Comparison of ENCODE assay signal across 21 cellular contexts in the genomic region with DNA sequence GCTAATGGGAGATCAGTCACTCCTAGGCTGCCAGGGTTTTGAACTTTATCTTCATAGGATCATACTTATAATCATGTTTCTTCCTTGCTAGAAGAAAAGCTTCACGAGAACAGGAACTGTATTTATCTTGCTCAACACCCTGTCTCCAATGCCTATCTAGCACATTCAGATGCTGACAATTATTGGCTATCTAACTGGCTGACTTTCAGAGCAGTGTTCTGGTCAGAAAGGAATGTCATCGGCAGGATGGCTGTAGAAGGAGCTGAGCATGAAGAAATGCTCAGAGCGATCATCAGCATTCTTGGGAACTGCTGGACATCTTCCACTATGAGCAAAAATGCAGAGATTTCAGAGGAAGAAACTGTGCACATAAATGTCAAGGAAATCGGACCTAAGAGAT.
DNase-seq lines count a peak whose midpoint lies in the region; ATAC-seq and TF ChIP-seq lines count a peak whose summit lies in the region.
"Had no signal": no experiment of that assay in that cellular context is flagged by ENCODE, and none has a peak within 500 bp of the region (broad histone marks: within the 10 kb centered on the region; RNA-seq: fewer than 3 reads in every experiment).

No MANE protein-coding gene starts in this region.

- H3K4me3 ChIP-seq in AG10803 (ENCODE audit: low read length) (no peak overlapping the region), choroid plexus epithelial cell (ENCODE audit: low read depth, low read length) (no peak overlapping the region)
- H3K4me3 ChIP-seq: cardiac muscle cell, transverse colon had no signal

- ATAC-seq in GM19351 (IDR thresholded peaks at IDR 0.05; ENCODE audit: unreplicated experiment) (no peak), GM21526 (IDR thresholded peaks at IDR 0.05; ENCODE audit: low FRiP score, unreplicated experiment) (no peak)
- ATAC-seq: activated naive CD8-positive, alpha-beta T cell treated with anti-CD3 and anti-CD28 coated beads, Interleukin-2, amount 50 U/mL, for 24 hours; HCT116; naive thymus-derived CD8-positive, alpha-beta T cell; stimulated activated naive CD8-positive, alpha-beta T cell treated with anti-CD3 and anti-CD28 coated beads, Interleukin-15, amount 100 ng/mL, for 72 hours had no signal

- peaks cover 21% of the 10 kb centered on the region for H3K4me1 Mint-ChIP-seq in nephron progenitor cell
- H3K4me1 Mint-ChIP-seq: activated CD4-positive, alpha-beta T cell treated with anti-CD3 and anti-CD28 coated beads, Interleukin-2, amount 10 ng/mL, durations not matched to agents 24 days and 14 days; activated naive CD8-positive, alpha-beta T cell treated with anti-CD3 and anti-CD28 coated beads, Interleukin-2, amount 50 U/mL, for 24 hours; naive thymus-derived CD8-positive, alpha-beta T cell; stimulated activated naive CD8-positive, alpha-beta T cell treated with anti-CD3 and anti-CD28 coated beads, Interleukin-15, amount 100 ng/mL, for 72 hours had no signal

- H3K27ac Mint-ChIP-seq in nephron progenitor cell: no peak overlapping the region
- H3K27ac Mint-ChIP-seq: activated CD4-positive, alpha-beta T cell treated with anti-CD3 and anti-CD28 coated beads, Interleukin-2, amount 10 ng/mL, durations not matched to agents 24 days and 14 days; activated naive CD8-positive, alpha-beta T cell treated with anti-CD3 and anti-CD28 coated beads, Interleukin-2, amount 50 U/mL, for 24 hours; activated T-helper 2 cell treated with anti-CD3 and anti-CD28 coated beads, Interferon-gamma antibody, Interleukin-2, Interleukin-4, amounts not matched to agents 10 μg/mL and 5 μg/mL and 100 μg/mL, durations not matched to agents 14 hours and 24 hours and 36 hours; naive thymus-derived CD8-positive, alpha-beta T cell; stimulated activated naive CD8-positive, alpha-beta T cell treated with anti-CD3 and anti-CD28 coated beads, Interleukin-15, amount 100 ng/mL, for 72 hours had no signal

- H3K36me3 Mint-ChIP-seq in nephron progenitor cell (ENCODE audit: low read depth): peaks cover 4% of the 10 kb centered on the region
- H3K36me3 Mint-ChIP-seq: naive thymus-derived CD8-positive, alpha-beta T cell had no signal

- peak; percentile 25 for DNase-seq in AG10803 (ENCODE audit: low read depth)
- peak; percentile 96 for DNase-seq in OCI-M1 (lab: John Stamatoyannopoulos, UW)
- peak; percentile 68 for DNase-seq in choroid plexus epithelial cell (ENCODE audit: low read depth)
- DNase-seq in kidney tubule cell (ENCODE audit: low spot score): peak; percentile 5
- no peak for DNase-seq in activated effector memory CD4-positive, alpha-beta T cell treated with Interleukin-2 at 50 U/mL for 16 hours
- DNase-seq in nephron progenitor cell: no peak
- DNase-seq: activated CD4-positive, alpha-beta T cell treated with anti-CD3 and anti-CD28 coated beads, Interleukin-2, amount 10 ng/mL, durations not matched to agents 24 days and 14 days; activated naive CD8-positive, alpha-beta T cell treated with anti-CD3 and anti-CD28 coated beads, Interleukin-2, amount 50 U/mL, for 24 hours; DND-41; naive thymus-derived CD8-positive, alpha-beta T cell; NCI-H1105 treated with DMSO at 0.1 percent for 48 hours; NCI-H2107; NCI-H524; stimulated activated CD4-positive, alpha-beta T cell treated with anti-CD3 and anti-CD28 coated beads, Interleukin-2, amount 100 ng/mL, for 48 hours; stimulated activated naive CD8-positive, alpha-beta T cell treated with anti-CD3 and anti-CD28 coated beads, Interleukin-15, amount 100 ng/mL, for 72 hours; transverse colon had no signal

- peaks cover 3% of the 10 kb centered on the region for H3K27me3 Mint-ChIP-seq in nephron progenitor cell (ENCODE audit: low read depth, poor library complexity)
- H3K27me3 Mint-ChIP-seq: activated CD4-positive, alpha-beta T cell treated with anti-CD3 and anti-CD28 coated beads, Interleukin-2, amount 10 ng/mL, durations not matched to agents 24 days and 14 days; activated naive CD8-positive, alpha-beta T cell treated with anti-CD3 and anti-CD28 coated beads, Interleukin-2, amount 50 U/mL, for 24 hours; stimulated activated naive CD8-positive, alpha-beta T cell treated with anti-CD3 and anti-CD28 coated beads, Interleukin-15, amount 100 ng/mL, for 72 hours had no signal

- no peak for TF ChIP-seq CTCF in AG10803 (conservative IDR thresholded peaks at IDR 0.05; ENCODE audit: low read length)
- no peak for TF ChIP-seq CTCF in choroid plexus epithelial cell (conservative IDR thresholded peaks at IDR 0.05; ENCODE audit: low read depth, low read length)
- TF ChIP-seq CTCF in nephron progenitor cell (IDR thresholded peaks at IDR 0.05): no peak

- H3K9me3 Mint-ChIP-seq in nephron progenitor cell: peaks cover 12% of the 10 kb centered on the region
- H3K9me3 Mint-ChIP-seq: activated CD4-positive, alpha-beta T cell treated with anti-CD3 and anti-CD28 coated beads, Interleukin-2, amount 10 ng/mL, durations not matched to agents 24 days and 14 days; activated naive CD8-positive, alpha-beta T cell treated with anti-CD3 and anti-CD28 coated beads, Interleukin-2, amount 50 U/mL, for 24 hours had no signal

- H3K4me3 Mint-ChIP-seq in nephron progenitor cell: no peak overlapping the region
- H3K4me3 Mint-ChIP-seq: activated CD4-positive, alpha-beta T cell treated with anti-CD3 and anti-CD28 coated beads, Interleukin-2, amount 10 ng/mL, durations not matched to agents 24 days and 14 days; activated naive CD8-positive, alpha-beta T cell treated with anti-CD3 and anti-CD28 coated beads, Interleukin-2, amount 50 U/mL, for 24 hours; naive thymus-derived CD8-positive, alpha-beta T cell; stimulated activated naive CD8-positive, alpha-beta T cell treated with anti-CD3 and anti-CD28 coated beads, Interleukin-15, amount 100 ng/mL, for 72 hours had no signal

Comparison
In these comparisons a context has a peak if more than half of its experiments do, and no peak if none do; other contexts are left out.
1. DNase-seq: peak in AG10803 (single experiment), OCI-M1 (single experiment), choroid plexus epithelial cell (single experiment) and kidney tubule cell (single experiment); none in activated effector memory CD4-positive, alpha-beta T cell treated with Interleukin-2 at 50 U/mL for 16 hours (single experiment) and nephron progenitor cell (single experiment).